ENCODE assay signal across 8 cellular contexts in the genomic region with DNA sequence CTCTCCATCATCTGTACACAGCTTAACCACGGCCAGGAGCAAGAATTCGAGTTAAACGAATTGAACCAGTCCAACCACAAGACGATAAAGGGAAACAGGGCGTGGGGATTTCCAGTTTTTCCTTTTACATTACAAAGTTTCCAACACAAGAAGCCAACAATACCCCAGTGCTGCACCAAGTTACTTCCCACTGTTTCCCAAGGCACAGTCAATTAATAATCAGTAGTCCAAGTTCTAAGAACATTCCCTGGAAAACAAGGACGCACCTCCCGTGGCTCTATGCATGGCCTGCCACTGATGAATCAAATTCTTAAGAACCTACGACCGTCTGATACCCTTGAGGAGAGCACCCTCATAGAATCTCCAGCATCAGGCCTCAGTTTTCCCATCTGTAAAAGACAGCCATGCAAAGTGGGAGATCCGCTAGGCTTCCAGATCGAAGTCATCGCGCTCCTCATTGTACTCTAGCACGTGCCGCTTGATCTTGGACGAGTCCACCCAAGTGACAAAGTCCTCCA. TPM values are rescaled to one million over a fixed set of nuclear protein-coding genes. Genes with fewer than 3 reads are reported as not detected.
DNase-seq lines count a peak whose midpoint lies in the region; TF ChIP-seq lines count a peak whose summit lies in the region.

No MANE protein-coding gene starts in this region.

- H3K4me3 Mint-ChIP-seq in Calu3 (ENCODE audit: low read depth, unreplicated experiment) (peak overlapping the region; percentile 87), endothelial cell (ENCODE audit: unreplicated experiment) (peak overlapping the region; percentile 93)

- BruUV-seq in Calu3 (replicated peaks; lab: Mats Ljungman, UMichigan), result TSS peak; percentile 87

- peak overlapping the region; percentile 96 for H3K4me2 ChIP-seq in OCI-LY3 (ENCODE audit: low read length)
- peak overlapping the region; percentile 93 for H3K4me2 ChIP-seq in osteoblast (ENCODE audit: insufficient read depth, low read length)

- intact Hi-C loops in Calu3 (cut with micrococcal nuclease; ENCODE audit: unreplicated experiment), result loop anchor here (5.0 kb wide), 1 partner anchor 43 kb away; no protein-coding TSS in a partner anchor

- H2AFZ ChIP-seq in OCI-LY3 (ENCODE audit: low read depth, low read length), result no peak overlapping the region
- H2AFZ ChIP-seq in osteoblast (ENCODE audit: low read length), result peak overlapping the region; percentile 90

- H3K27ac ChIP-seq in OCI-LY3 (ENCODE audit: low read length), result peak overlapping the region; percentile 72
- H3K27ac ChIP-seq in osteoblast (ENCODE audit: low read depth, low read length), result peak overlapping the region; percentile 81

- DNase-seq in Calu3 (no peak), endothelial cell (ENCODE audit: low spot score) (no peak), osteoblast (ENCODE audit: insufficient read length, low spot score, missing footprints) (no peak), mucosa of gallbladder (ENCODE audit: low spot score) (no peak), iPS-NIHi11 (ENCODE audit: low spot score) (no peak), LoVo (ENCODE audit: low spot score) (no peak)
- DNase-seq in stimulated activated CD4-positive, alpha-beta T cell treated with anti-CD3 and anti-CD28 coated beads, Interleukin-12 subunit alpha, Interleukin-12 subunit beta, amount 100 ng/mL, for 4 hours, result no peak

- H4K20me1 ChIP-seq in OCI-LY3 (ENCODE audit: insufficient read depth, low read length) (peaks cover 18% of the 10 kb centered on the region), osteoblast (ENCODE audit: insufficient read depth, low read length) (peaks cover 13% of the 10 kb centered on the region)

- H3K9me3 ChIP-seq in OCI-LY3 (ENCODE audit: insufficient read depth, low read length) (no peaks in the 10 kb centered on the region), osteoblast (ENCODE audit: low read depth, low read length) (no peaks in the 10 kb centered on the region)

- H3K36me3 ChIP-seq in OCI-LY3 (replicated peaks; ENCODE audit: low read depth, low read length) (peaks cover 19% of the 10 kb centered on the region), osteoblast (ENCODE audit: insufficient read depth, low read length) (no peaks in the 10 kb centered on the region)

- H3K9ac ChIP-seq in OCI-LY3 (ENCODE audit: low read length), result peak overlapping the region; percentile 84

- no peaks in the 10 kb centered on the region for H3K9me3 Mint-ChIP-seq in Calu3 (ENCODE audit: low read depth, unreplicated experiment)
- no peaks in the 10 kb centered on the region for H3K9me3 Mint-ChIP-seq in endothelial cell (ENCODE audit: unreplicated experiment)

- H3K27ac Mint-ChIP-seq in Calu3 (ENCODE audit: unreplicated experiment) (peak overlapping the region; percentile 84), endothelial cell (ENCODE audit: unreplicated experiment) (peak overlapping the region; percentile 82)

- CTCF ChIA-PET in Calu3 (lab: Charles Lee), result interaction anchor here (0.6 to 1.8 kb wide), 8 partner anchors 12 to 271 kb away, joined by 3 to 13 read pairs (median 4); a partner anchor contains a TSS

- H3K36me3 Mint-ChIP-seq in Calu3 (ENCODE audit: insufficient read depth, unreplicated experiment), result peaks cover 49% of the 10 kb centered on the region
- peaks cover 3% of the 10 kb centered on the region for H3K36me3 Mint-ChIP-seq in endothelial cell (ENCODE audit: low read depth, unreplicated experiment)

- no peak for TF ChIP-seq CTCF in Calu3 (IDR thresholded peaks at IDR 0.05; ENCODE audit: unreplicated experiment)
- TF ChIP-seq CTCF in OCI-LY3 (IDR thresholded peaks at IDR 0.05; ENCODE audit: low read depth, low read length), result no peak
- no peak for TF ChIP-seq CTCF in endothelial cell (IDR thresholded peaks at IDR 0.05; ENCODE audit: unreplicated experiment)
- no peak for TF ChIP-seq CTCF in osteoblast (IDR thresholded peaks at IDR 0.05; ENCODE audit: extremely low read depth, low read depth, low read length)

- H3K27me3 ChIP-seq in OCI-LY3 (ENCODE audit: low read depth, low read length) (no peaks in the 10 kb centered on the region), osteoblast (ENCODE audit: insufficient read depth, low read length) (no peaks in the 10 kb centered on the region)

- H3K4me1 ChIP-seq in OCI-LY3 (ENCODE audit: low read length) (peaks cover 15% of the 10 kb centered on the region), osteoblast (ENCODE audit: insufficient read depth, low read length) (peaks cover 27% of the 10 kb centered on the region)

- H3K79me2 ChIP-seq in OCI-LY3 (ENCODE audit: low read length), result peaks cover 41% of the 10 kb centered on the region
- H3K79me2 ChIP-seq in osteoblast (ENCODE audit: insufficient read depth, low read length), result peaks cover 32% of the 10 kb centered on the region

- peak overlapping the region; percentile 89 for H3K4me3 ChIP-seq in OCI-LY3 (ENCODE audit: low read length)
- peak overlapping the region; percentile 99 for H3K4me3 ChIP-seq in osteoblast (ENCODE audit: insufficient read depth, low read length)

- H3K4me1 Mint-ChIP-seq in Calu3 (ENCODE audit: low read depth, unreplicated experiment) (peaks cover 24% of the 10 kb centered on the region), endothelial cell (ENCODE audit: unreplicated experiment) (peaks cover 34% of the 10 kb centered on the region)

- H3K27me3 Mint-ChIP-seq in Calu3 (ENCODE audit: unreplicated experiment), result no peaks in the 10 kb centered on the region
- H3K27me3 Mint-ChIP-seq in endothelial cell (ENCODE audit: unreplicated experiment), result peaks cover 12% of the 10 kb centered on the region

RNA-seq across cellular contexts. Expression of a gene that starts 0.8 kb away (rescaled TPM):
- total RNA-seq in Calu3 (2022) (77.8 and 91.5 TPM in 2 replicates), endothelial cell (ENCODE audit: unreplicated experiment) (33.5 TPM), osteoblast (46.6 and 64.4 TPM in 2 replicates), mucosa of gallbladder (66.3 TPM)

RNA-seq across cellular contexts. Expression of a gene that starts 8.5 kb away (rescaled TPM):
- total RNA-seq in Calu3 (2022) (23.2 and 24.1 TPM in 2 replicates), endothelial cell (ENCODE audit: unreplicated experiment) (17.3 TPM), osteoblast (38.0 and 39.8 TPM in 2 replicates), mucosa of gallbladder (51.3 TPM)

RNA-seq across cellular contexts. Expression of a gene that starts 13.7 kb away (rescaled TPM):
- total RNA-seq in Calu3 (2022), result 24.5 and 28.0 TPM in 2 replicates
- total RNA-seq in endothelial cell (ENCODE audit: unreplicated experiment), result 16.5 TPM
- total RNA-seq in osteoblast, result 30.4 and 30.9 TPM in 2 replicates
- total RNA-seq in mucosa of gallbladder, result 23.3 TPM
